Comparison of ENCODE assay signal across 7 cellular contexts in the genomic region with DNA sequence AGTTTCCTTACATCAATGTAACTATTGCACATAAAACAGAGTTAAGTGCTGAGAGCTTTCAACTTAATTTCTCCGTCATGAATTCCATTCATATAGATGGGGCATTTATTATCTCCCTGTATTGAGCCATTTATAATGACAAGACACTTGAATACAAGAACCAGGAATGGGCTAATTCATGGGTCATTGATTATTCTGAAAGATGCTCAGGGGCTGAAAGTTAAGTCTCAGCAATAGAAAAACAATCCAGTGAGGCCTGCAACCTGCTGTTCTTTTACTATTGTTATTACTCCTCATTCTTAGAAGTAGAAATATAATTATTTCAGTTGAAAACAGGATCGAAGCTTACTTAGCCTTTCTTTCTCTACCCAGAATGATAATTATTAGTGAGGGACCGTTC.
"Had no signal": no experiment of that assay in that cellular context is flagged by ENCODE, and none has a peak within 500 bp of the region (broad histone marks: within the 10 kb centered on the region; RNA-seq: fewer than 3 reads in every experiment).

No MANE protein-coding gene starts in this region.

- H3K9ac ChIP-seq: GM23248 had no signal

- ATAC-seq: HepG2 had no signal

- H3K27me3 Mint-ChIP-seq: IgD-negative memory B cell had no signal

- H3K27ac Mint-ChIP-seq: H9, IgD-negative memory B cell had no signal

- H3K4me1 Mint-ChIP-seq: IgD-negative memory B cell had no signal

- H3K4me3 Mint-ChIP-seq: H9, IgD-negative memory B cell had no signal

- DNase-seq: GM23248, H9, HCEC 1CT, KBM-7 had no signal

- H3K27ac ChIP-seq: GM23248, HL-60 had no signal

- H3K36me3 Mint-ChIP-seq: IgD-negative memory B cell had no signal

- H3K4me3 ChIP-seq: GM23248 had no signal

- H2AFZ ChIP-seq: GM23248 had no signal
